In genomic region chr3:138833908-138834358, GRCh38 we compare ENCODE assay signal across 8 cellular contexts. TPM values are rescaled to one million over a fixed set of nuclear protein-coding genes. Genes with fewer than 3 reads are reported as not detected.
DNase-seq lines count a peak whose midpoint lies in the region; ATAC-seq and TF ChIP-seq lines count a peak whose summit lies in the region.

No MANE protein-coding gene starts in this region.

- peak in 1 of 2 donors; percentile 10 for ATAC-seq in natural killer cell treated with Interleukin-12 subunit alpha and Interleukin-12 subunit beta and Interleukin-15 and Interleukin-18, amount 100 ng/mL, for 72 hours
- no peak for ATAC-seq in HG02623 (IDR thresholded peaks at IDR 0.05; ENCODE audit: unreplicated experiment)

- POLR2A ChIA-PET in AG04449 (lab: Yijun Ruan, JAX): no interaction called here

- intact Hi-C loops in esophagus muscularis mucosa (cut with DNase I): loop anchor here (2.0 to 10.0 kb wide), 4 partner anchors 59 to 239 kb away; partner anchors contain the start of gene CEP70

- CTCF ChIA-PET in AG04449 (lab: Yijun Ruan, JAX): interaction anchor here (0.9 kb wide), 1 partner anchor 13 kb away, joined by 3 read pairs; no protein-coding TSS in a partner anchor

- TF ChIP-seq POLR2A in esophagus muscularis mucosa (IDR thresholded peaks at IDR 0.05; ENCODE audit: low read depth): no peak

- H3K27ac Mint-ChIP-seq in natural killer cell treated with Interleukin-12 subunit alpha and Interleukin-12 subunit beta and Interleukin-15 and Interleukin-18, amount 100 ng/mL, for 72 hours: peak overlapping the region; percentile 89 to 93

- TF ChIP-seq CTCF in AG04449 (IDR thresholded peaks at IDR 0.05; ENCODE audit: insufficient read depth, low read length, missing control alignments) (no peak), GM13977 (IDR thresholded peaks at IDR 0.05; ENCODE audit: extremely low read depth, insufficient read depth, missing control alignments) (no peak), WERI-Rb-1 (IDR thresholded peaks at IDR 0.05; ENCODE audit: low read depth, low read length) (no peak), esophagus muscularis mucosa (IDR thresholded peaks at IDR 0.05) (no peak)

- peak overlapping the region; percentile 79 for H3K4me3 ChIP-seq in AG04449 (ENCODE audit: low read depth, low read length)
- H3K4me3 ChIP-seq in WERI-Rb-1 (ENCODE audit: low read depth, low read length): peak overlapping the region; percentile 82
- peak overlapping the region; percentile 74 to 98 (median 96) for H3K4me3 ChIP-seq in esophagus muscularis mucosa

- peaks cover 11 to 29% (median 23%) of the 10 kb centered on the region in 4 donors for H3K4me1 ChIP-seq in esophagus muscularis mucosa

- peaks cover 6% of the 10 kb centered on the region for H3K36me3 Mint-ChIP-seq in natural killer cell treated with Interleukin-12 subunit alpha and Interleukin-12 subunit beta and Interleukin-15 and Interleukin-18, amount 100 ng/mL, for 72 hours

- in situ Hi-C loops in GM13977 (cut with MboI; ENCODE audit: low pct_unique_long_range_greater_than_20kb, low sequenced_read_pairs, unreplicated experiment): no loop called here

- no peaks in the 10 kb centered on the region for H3K36me3 ChIP-seq in WERI-Rb-1
- H3K36me3 ChIP-seq in esophagus muscularis mucosa: no peaks in the 10 kb centered on the region

- 0% methylated on average over 17 of the region's 19 CpGs for WGBS in esophagus muscularis mucosa

- H3K27me3 ChIP-seq in WERI-Rb-1 (ENCODE audit: insufficient read depth, low read depth, severe bottlenecking) (no peaks in the 10 kb centered on the region), esophagus muscularis mucosa (no peaks in the 10 kb centered on the region)

- peak overlapping the region; percentile 93 for H3K4me3 Mint-ChIP-seq in natural killer cell treated with Interleukin-12 subunit alpha and Interleukin-12 subunit beta and Interleukin-15 and Interleukin-18, amount 100 ng/mL, for 72 hours

- peak overlapping the region; percentile 94 for H3K27ac ChIP-seq in WERI-Rb-1
- peak overlapping the region; percentile 90 to 97 (median 94) for H3K27ac ChIP-seq in esophagus muscularis mucosa (replicated peaks in 1 of 4)

- DNase-seq in AG04449 (ENCODE audit: low read depth, low spot score) (no peak), GM13977 (ENCODE audit: low spot score) (peak; percentile 45), HT1080 (ENCODE audit: low read depth) (peak; percentile 57), WERI-Rb-1 (peak; percentile 10), esophagus muscularis mucosa (ENCODE audit: extremely low spot score) (no peak), dermis blood vessel endothelial cell (no peak)
- peak; percentile 60 for DNase-seq in natural killer cell treated with Interleukin-12 subunit alpha and Interleukin-12 subunit beta and Interleukin-15 and Interleukin-18, amount 100 ng/mL, for 72 hours (ENCODE audit: low spot score)

- TF ChIP-seq EP300 in esophagus muscularis mucosa (IDR thresholded peaks at IDR 0.05): no peak

- H3K9me3 ChIP-seq in WERI-Rb-1 (ENCODE audit: severe bottlenecking) (no peaks in the 10 kb centered on the region), esophagus muscularis mucosa (no peaks in the 10 kb centered on the region)

- H3K4me1 Mint-ChIP-seq in natural killer cell treated with Interleukin-12 subunit alpha and Interleukin-12 subunit beta and Interleukin-15 and Interleukin-18, amount 100 ng/mL, for 72 hours (ENCODE audit: low read depth in 2 of 2): peaks cover 21 to 23% of the 10 kb centered on the region in 2 donors

- no peaks in the 10 kb centered on the region for H3K9me3 Mint-ChIP-seq in natural killer cell treated with Interleukin-12 subunit alpha and Interleukin-12 subunit beta and Interleukin-15 and Interleukin-18, amount 100 ng/mL, for 72 hours

- no peaks in the 10 kb centered on the region for H3K27me3 Mint-ChIP-seq in natural killer cell treated with Interleukin-12 subunit alpha and Interleukin-12 subunit beta and Interleukin-15 and Interleukin-18, amount 100 ng/mL, for 72 hours

RNA-seq across cellular contexts. Expression of gene PIK3CB, which starts 0.8 kb away (rescaled TPM):
- total RNA-seq in HT1080 (2014; rRNA removed; shearing (Covaris generic)): 12.1 and 18.7 TPM in 2 replicates
- polyA plus RNA-seq in HT1080 (2015; cell fraction: cytosol; rRNA removed): 38.0 and 48.2 TPM in 2 replicates
- polyA plus RNA-seq in HT1080 (2015; cell fraction: nucleus; rRNA removed): 26.3 and 29.2 TPM in 2 replicates
- total RNA-seq in esophagus muscularis mucosa (10 to 100 TPM; 32.1 to 42.7 (median 36.6) TPM), dermis blood vessel endothelial cell (16.7 and 33.4 TPM in 2 replicates)
- total RNA-seq in natural killer cell treated with Interleukin-12 subunit alpha and Interleukin-12 subunit beta and Interleukin-15 and Interleukin-18, amount 100 ng/mL, for 72 hours: 10 to 100 TPM; 22.8 to 42.7 TPM

Comparison
In these comparisons a context has a peak if more than half of its experiments do, and no peak if none do; other contexts are left out.
1. DNase-seq: peak in GM13977 (single experiment), HT1080 (single experiment), WERI-Rb-1 (single experiment) and natural killer cell treated with Interleukin-12 subunit alpha and Interleukin-12 subunit beta and Interleukin-15 and Interleukin-18, amount 100 ng/mL, for 72 hours (single experiment); none in AG04449 (single experiment), esophagus muscularis mucosa (single experiment) and dermis blood vessel endothelial cell (single experiment).
2. Peak in every context shown above with its lines, with median percentiles within 50 percentile points of each other: H3K4me3 ChIP-seq.